In genomic region chr9:104682642-104683041, GRCh38 we compare ENCODE assay signal across 10 cellular contexts. TPM values are rescaled to one million over a fixed set of nuclear protein-coding genes. Genes with fewer than 3 reads are reported as not detected.
DNase-seq lines count a peak whose midpoint lies in the region; ATAC-seq and TF ChIP-seq lines count a peak whose summit lies in the region.
"Had no signal": no experiment of that assay in that cellular context is flagged by ENCODE, and none has a peak within 500 bp of the region (broad histone marks: within the 10 kb centered on the region; RNA-seq: fewer than 3 reads in every experiment).

No MANE protein-coding gene starts in this region.

- peak; percentile 60 for ATAC-seq in activated CD8-positive, alpha-beta memory T cell treated with anti-CD3 and anti-CD28 coated beads, Interleukin-2, amount 10 ng/mL, durations not matched to agents 7 days and 5 days
- peak; percentile 43; the same call in 2 of the 3 replicates for ATAC-seq in GM23338

- no peaks in the 10 kb centered on the region for H3K9me3 Mint-ChIP-seq in activated CD8-positive, alpha-beta memory T cell treated with anti-CD3 and anti-CD28 coated beads, Interleukin-2, amount 10 ng/mL, durations not matched to agents 7 days and 5 days (ENCODE audit: low read depth)
- H3K9me3 Mint-ChIP-seq in GM23338, result no peaks in the 10 kb centered on the region
- H3K9me3 Mint-ChIP-seq: CD8-positive, alpha-beta memory T cell had no signal

- H3K4me1 Mint-ChIP-seq in activated CD8-positive, alpha-beta memory T cell treated with anti-CD3 and anti-CD28 coated beads, Interleukin-2, amount 10 ng/mL, durations not matched to agents 7 days and 5 days, result no peaks in the 10 kb centered on the region
- no peaks in the 10 kb centered on the region for H3K4me1 Mint-ChIP-seq in GM23338

- H3K27ac ChIP-seq in GM23338 (ENCODE audit: low read depth), result no peak overlapping the region
- H3K27ac ChIP-seq: upper lobe of left lung had no signal

- no peaks in the 10 kb centered on the region for H3K79me2 ChIP-seq in GM23338 (replicated peaks; ENCODE audit: insufficient read depth)

- no peaks in the 10 kb centered on the region for H3K9me2 ChIP-seq in GM23338 (ENCODE audit: insufficient read depth)

- no peaks in the 10 kb centered on the region for H3K27me3 Mint-ChIP-seq in activated CD8-positive, alpha-beta memory T cell treated with anti-CD3 and anti-CD28 coated beads, Interleukin-2, amount 10 ng/mL, durations not matched to agents 7 days and 5 days
- H3K27me3 Mint-ChIP-seq in GM23338 (ENCODE audit: insufficient read depth, low read depth, poor library complexity), result no peaks in the 10 kb centered on the region

- H3K4me3 ChIP-seq in GM23338 (no peak overlapping the region), cardiac fibroblast (replicated peaks in 1 of 2; ENCODE audit: low read depth in 2 of 2, low read length in 2 of 2) (no peak overlapping the region)
- H3K4me3 ChIP-seq in Jurkat, Clone E6-1 (ENCODE audit: low read length), result no peak overlapping the region
- H3K4me3 ChIP-seq: upper lobe of left lung had no signal

- H3K36me3 Mint-ChIP-seq in activated CD8-positive, alpha-beta memory T cell treated with anti-CD3 and anti-CD28 coated beads, Interleukin-2, amount 10 ng/mL, durations not matched to agents 7 days and 5 days, result no peaks in the 10 kb centered on the region
- no peaks in the 10 kb centered on the region for H3K36me3 Mint-ChIP-seq in GM23338 (ENCODE audit: low read depth)
- H3K36me3 Mint-ChIP-seq: CD8-positive, alpha-beta memory T cell had no signal

- H4K20me1 ChIP-seq in GM23338 (replicated peaks; ENCODE audit: insufficient read depth), result no peaks in the 10 kb centered on the region

- no peak overlapping the region for H3K27ac Mint-ChIP-seq in activated CD8-positive, alpha-beta memory T cell treated with anti-CD3 and anti-CD28 coated beads, Interleukin-2, amount 10 ng/mL, durations not matched to agents 7 days and 5 days
- no peak overlapping the region for H3K27ac Mint-ChIP-seq in GM23338
- H3K27ac Mint-ChIP-seq: CD8-positive, alpha-beta memory T cell had no signal

- no peaks in the 10 kb centered on the region for H3K36me3 ChIP-seq in GM23338 (ENCODE audit: insufficient read depth)
- H3K36me3 ChIP-seq: upper lobe of left lung had no signal

- DNase-seq in activated CD8-positive, alpha-beta memory T cell treated with anti-CD3 and anti-CD28 coated beads, Interleukin-2, amount 10 ng/mL, durations not matched to agents 7 days and 5 days, result peak; percentile 42
- no peak for DNase-seq in activated CD8-positive, alpha-beta memory T cell treated with anti-CD3 and anti-CD28 coated beads for 24 hours
- DNase-seq in GM23338 (ENCODE audit: low spot score), result peak; percentile 81
- DNase-seq in Jurkat, Clone E6-1 (ENCODE audit: low read depth, low spot score), result peak; percentile 41
- peak; percentile 53 to 67 for DNase-seq in NOMO-1 (lab: John Stamatoyannopoulos, UW; ENCODE audit: unreplicated experiment in 2 of 2)
- peak; percentile 68 to 78 for DNase-seq in cardiac fibroblast (ENCODE audit: low read depth in 2 of 2)
- DNase-seq in midbrain (lab: John Stamatoyannopoulos, UW), result peak; percentile 41
- DNase-seq in ureter (ENCODE audit: low spot score), result no peak
- DNase-seq: upper lobe of left lung had no signal

- no peaks in the 10 kb centered on the region for H3K4me1 ChIP-seq in GM23338 (ENCODE audit: insufficient read depth)
- H3K4me1 ChIP-seq: upper lobe of left lung had no signal

- CTCF ChIA-PET in activated CD8-positive, alpha-beta memory T cell treated with anti-CD3 and anti-CD28 coated beads, Interleukin-2, amount 10 ng/mL, durations not matched to agents 7 days and 5 days (lab: Charles Lee), result interaction anchor here (1.1 kb wide), 1 partner anchor 11 kb away, joined by 3 read pairs; no protein-coding TSS in a partner anchor

- no peak overlapping the region for H3K4me2 ChIP-seq in GM23338

- no peaks in the 10 kb centered on the region for H3K27me3 ChIP-seq in GM23338 (ENCODE audit: insufficient read depth)
- H3K27me3 ChIP-seq: upper lobe of left lung had no signal

- H2AFZ ChIP-seq in GM23338, result no peak overlapping the region

- H3F3A ChIP-seq in GM23338 (replicated peaks; ENCODE audit: low read depth), result no peaks in the 10 kb centered on the region

- TF ChIP-seq CTCF in GM23338 (conservative IDR thresholded peaks at IDR 0.05; ENCODE audit: low read depth in 2 of 2) (peak; percentile 66 to 67), cardiac fibroblast (IDR thresholded peaks at IDR 0.05; ENCODE audit: low read depth, low read length) (peak; percentile 38)

- H3K4me3 Mint-ChIP-seq in activated CD8-positive, alpha-beta memory T cell treated with anti-CD3 and anti-CD28 coated beads, Interleukin-2, amount 10 ng/mL, durations not matched to agents 7 days and 5 days, result no peak overlapping the region
- no peak overlapping the region for H3K4me3 Mint-ChIP-seq in GM23338
- H3K4me3 Mint-ChIP-seq: CD8-positive, alpha-beta memory T cell had no signal

TF ChIP-seq in GM23338, 12 proteins besides CTCF, POLR2A, EP300 and RAD21:
- no peak for TF ChIP-seq REST (IDR thresholded peaks at IDR 0.05; ENCODE audit: unreplicated experiment)
- TF ChIP-seq ETS1 (IDR thresholded peaks at IDR 0.05), result no peak
- no peak for TF ChIP-seq ZNF114 (CRISPR knock-in tag; IDR thresholded peaks at IDR 0.05)
- no peak for TF ChIP-seq CREB1 (CRISPR knock-in tag; IDR thresholded peaks at IDR 0.05; ENCODE audit: low read depth)
- TF ChIP-seq EZH2phosphoT487 (IDR thresholded peaks at IDR 0.05; ENCODE audit: unreplicated experiment), result no peak
- TF ChIP-seq STAT1 (IDR thresholded peaks at IDR 0.05; ENCODE audit: unreplicated experiment), result no peak
- no peak for TF ChIP-seq POLR2AphosphoS5 (IDR thresholded peaks at IDR 0.05; ENCODE audit: low read depth)

RNA-seq across cellular contexts. Expression of gene OR13D1, which starts 11.7 kb away (rescaled TPM):
- not detected for total RNA-seq in activated CD8-positive, alpha-beta memory T cell treated with anti-CD3 and anti-CD28 coated beads, Interleukin-2, amount 10 ng/mL, durations not matched to agents 7 days and 5 days
- total RNA-seq in GM23338 (2014; rRNA removed; shearing (Covaris generic)), result not detected in 2 replicates
- polyA plus RNA-seq in GM23338 (2016; fragmentation: Nextera tagmentation; extraction: Ambion mirVana), result not detected in 2 replicates
- not detected for polyA plus RNA-seq in Jurkat, Clone E6-1 (2012; ENCODE audit: insufficient read depth, insufficient read length)
- not detected for total RNA-seq in ureter
- total RNA-seq: CD8-positive, alpha-beta memory T cell; upper lobe of left lung had no signal
- polyA plus RNA-seq: CD8-positive, alpha-beta memory T cell had no signal

Comparison
In these comparisons a context has a peak if more than half of its experiments do, and no peak if none do; other contexts are left out.
1. DNase-seq: peak in activated CD8-positive, alpha-beta memory T cell treated with anti-CD3 and anti-CD28 coated beads, Interleukin-2, amount 10 ng/mL, durations not matched to agents 7 days and 5 days (single experiment), GM23338 (single experiment), Jurkat, Clone E6-1 (single experiment), NOMO-1 (2 of 2), cardiac fibroblast (2 of 2) and midbrain (single experiment); none in activated CD8-positive, alpha-beta memory T cell treated with anti-CD3 and anti-CD28 coated beads for 24 hours (single experiment) and ureter (single experiment).